In genomic region chr12:106073179-106073578, GRCh38 we compare ENCODE assay signal across 26 cellular contexts.
DNase-seq lines count a peak whose midpoint lies in the region; ATAC-seq and TF ChIP-seq lines count a peak whose summit lies in the region.
"Had no signal": no experiment of that assay in that cellular context is flagged by ENCODE, and none has a peak within 500 bp of the region (broad histone marks: within the 10 kb centered on the region; RNA-seq: fewer than 3 reads in every experiment).

No MANE protein-coding gene starts in this region.

- intact Hi-C loops in ascending aorta (cut with DNase I), result loop anchor here (5.0 kb wide), 1 partner anchor 51 kb away; no protein-coding TSS in a partner anchor

- H3K79me2 ChIP-seq in neural progenitor cell (ENCODE audit: low read depth), result no peaks in the 10 kb centered on the region
- H3K79me2 ChIP-seq in osteoblast (ENCODE audit: insufficient read depth, low read length), result no peaks in the 10 kb centered on the region

- H3K27me3 ChIP-seq in ascending aorta, result no peaks in the 10 kb centered on the region
- H3K27me3 ChIP-seq in neural progenitor cell, result no peaks in the 10 kb centered on the region
- H3K27me3 ChIP-seq in osteoblast (ENCODE audit: insufficient read depth, low read length), result no peaks in the 10 kb centered on the region
- H3K27me3 ChIP-seq: BLaER1 treated with 17β-estradiol and CSF1 and Interleukin-3, amounts not matched to agents 10 nM and 100 nM; cardiac muscle cell; gastrocnemius medialis; left lung; upper lobe of left lung had no signal

- H3K27me3 Mint-ChIP-seq in HFFc6 (ENCODE audit: insufficient read depth) (peaks cover 5% of the 10 kb centered on the region; the same call in 1 of the 2 replicates), neural progenitor cell (ENCODE audit: insufficient read depth, low read depth) (no peaks in the 10 kb centered on the region)

- H3K9me3 ChIP-seq in ascending aorta (no peaks in the 10 kb centered on the region), neural progenitor cell (ENCODE audit: low read depth) (no peaks in the 10 kb centered on the region), osteoblast (ENCODE audit: low read depth, low read length) (no peaks in the 10 kb centered on the region)
- H3K9me3 ChIP-seq: gastrocnemius medialis, left lung, upper lobe of left lung had no signal

- no peak for ATAC-seq in GM18498 (IDR thresholded peaks at IDR 0.05; ENCODE audit: unreplicated experiment)
- ATAC-seq: gastrocnemius medialis, GM23338, left lung had no signal

- no peaks in the 10 kb centered on the region for H3K9me3 Mint-ChIP-seq in HFFc6
- H3K9me3 Mint-ChIP-seq in neural progenitor cell, result peaks cover 2% of the 10 kb centered on the region
- H3K9me3 Mint-ChIP-seq: activated CD4-positive, alpha-beta T cell treated with anti-CD3 and anti-CD28 coated beads, Interleukin-2, amount 10 ng/mL, durations not matched to agents 7 days and 5 days; GM23338 had no signal

- H3K4me3 Mint-ChIP-seq in HFFc6, result peak overlapping the region; percentile 13; the same call in 1 of the 2 replicates
- no peak overlapping the region for H3K4me3 Mint-ChIP-seq in neural progenitor cell
- H3K4me3 Mint-ChIP-seq: activated CD4-positive, alpha-beta T cell treated with anti-CD3 and anti-CD28 coated beads, Interleukin-2, amount 10 ng/mL, durations not matched to agents 7 days and 5 days; GM23338 had no signal

- H2AFZ ChIP-seq in neural progenitor cell (replicated peaks) (no peak overlapping the region), osteoblast (ENCODE audit: low read length) (no peak overlapping the region)
- H2AFZ ChIP-seq: GM23338 had no signal

- no peak overlapping the region for H3K4me2 ChIP-seq in neural progenitor cell
- no peak overlapping the region for H3K4me2 ChIP-seq in osteoblast (ENCODE audit: insufficient read depth, low read length)
- H3K4me2 ChIP-seq: BLaER1 treated with 17β-estradiol and CSF1 and Interleukin-3, amounts not matched to agents 10 nM and 100 nM; GM23338 had no signal

- H3K4me1 Mint-ChIP-seq in HFFc6 (ENCODE audit: low read depth), result peaks cover 56% of the 10 kb centered on the region
- peaks cover 47% of the 10 kb centered on the region for H3K4me1 Mint-ChIP-seq in neural progenitor cell
- H3K4me1 Mint-ChIP-seq: activated CD4-positive, alpha-beta T cell treated with anti-CD3 and anti-CD28 coated beads, Interleukin-2, amount 10 ng/mL, durations not matched to agents 7 days and 5 days had no signal

- H3F3A ChIP-seq in neural progenitor cell (ENCODE audit: low read depth), result no peaks in the 10 kb centered on the region

- TF ChIP-seq CTCF in GM12864 (IDR thresholded peaks at IDR 0.05; ENCODE audit: low read depth, low read length, missing control alignments) (no peak), HFFc6 (IDR thresholded peaks at IDR 0.05) (no peak), ascending aorta (IDR thresholded peaks at IDR 0.05) (no peak), neural progenitor cell (IDR thresholded peaks at IDR 0.05) (no peak), osteoblast (IDR thresholded peaks at IDR 0.05; ENCODE audit: extremely low read depth, low read depth, low read length) (no peak)

- DNase-seq in GM12864 (ENCODE audit: low read depth) (peak; percentile 8), HFFc6 (no peak), ascending aorta (ENCODE audit: low spot score in 2 of 2) (no peak), neural progenitor cell (ENCODE audit: low spot score) (no peak), kidney glomerular epithelial cell (lab: John Stamatoyannopoulos, UW) (no peak), DMS114 treated with DMSO at 0.1 percent for 48 hours (lab: John Stamatoyannopoulos, UW; ENCODE audit: unreplicated experiment) (no peak), osteoblast (ENCODE audit: insufficient read length, low spot score, missing footprints) (no peak)
- DNase-seq: activated CD4-positive, alpha-beta T cell treated with anti-CD3 and anti-CD28 coated beads, Interleukin-2, amount 10 ng/mL, durations not matched to agents 7 days and 5 days; activated naive CD4-positive, alpha-beta T cell treated with anti-CD3 and anti-CD28 coated beads, Interleukin-2, amount 50 U/mL, for 16 hours; DMS53; gastrocnemius medialis; GF-D8; hippocampal formation; left lung; NCI-H1092 treated with DMSO at 0.1 percent for 48 hours; NCI-H187; NCI-H526; nucleus accumbens; SIG-M5; T-helper 9 cell; upper lobe of left lung; WERI-Rb-1 had no signal

- H3K27ac Mint-ChIP-seq in HFFc6 (no peak overlapping the region), neural progenitor cell (peak overlapping the region; percentile 29)
- H3K27ac Mint-ChIP-seq: activated CD4-positive, alpha-beta T cell treated with anti-CD3 and anti-CD28 coated beads, Interleukin-2, amount 10 ng/mL, durations not matched to agents 7 days and 5 days; GM23338 had no signal

- peaks cover 56% of the 10 kb centered on the region for H3K36me3 Mint-ChIP-seq in HFFc6 (ENCODE audit: low read depth)
- H3K36me3 Mint-ChIP-seq in neural progenitor cell, result peaks cover 51% of the 10 kb centered on the region

- H4K20me1 ChIP-seq in neural progenitor cell (ENCODE audit: low read depth), result no peaks in the 10 kb centered on the region
- H4K20me1 ChIP-seq in osteoblast (ENCODE audit: insufficient read depth, low read length), result no peaks in the 10 kb centered on the region
- H4K20me1 ChIP-seq: BLaER1 treated with 17β-estradiol and CSF1 and Interleukin-3, amounts not matched to agents 10 nM and 100 nM had no signal

- no peak overlapping the region for H3K9ac ChIP-seq in neural progenitor cell
- H3K9ac ChIP-seq: BLaER1 treated with 17β-estradiol and CSF1 and Interleukin-3, amounts not matched to agents 10 nM and 100 nM had no signal

- H3K4me3 ChIP-seq in GM12864 (ENCODE audit: low read depth, low read length) (no peak overlapping the region), ascending aorta (no peak overlapping the region), neural progenitor cell (no peak overlapping the region), osteoblast (ENCODE audit: insufficient read depth, low read length) (no peak overlapping the region)
- H3K4me3 ChIP-seq: BLaER1 treated with 17β-estradiol and CSF1 and Interleukin-3, amounts not matched to agents 10 nM and 100 nM; cardiac muscle cell; gastrocnemius medialis; GM23338; left lung; upper lobe of left lung had no signal

- H3K36me3 ChIP-seq in ascending aorta (peaks cover 18 to 27% of the 10 kb centered on the region in 2 donors), neural progenitor cell (no peaks in the 10 kb centered on the region), osteoblast (ENCODE audit: insufficient read depth, low read length) (peaks cover 42% of the 10 kb centered on the region)
- H3K36me3 ChIP-seq: BLaER1 treated with 17β-estradiol and CSF1 and Interleukin-3, amounts not matched to agents 10 nM and 100 nM; cardiac muscle cell; left lung; WERI-Rb-1 had no signal

- H3K27ac ChIP-seq in ascending aorta (peak overlapping the region; percentile 66 to 88), neural progenitor cell (no peak overlapping the region), osteoblast (ENCODE audit: low read depth, low read length) (no peak overlapping the region)
- H3K27ac ChIP-seq: BLaER1 treated with 17β-estradiol and CSF1 and Interleukin-3, amounts not matched to agents 10 nM and 100 nM; cardiac muscle cell; gastrocnemius medialis; left lung; upper lobe of left lung; WERI-Rb-1 had no signal

- H3K4me1 ChIP-seq in ascending aorta (peaks cover 3 to 49% of the 10 kb centered on the region in 2 donors), neural progenitor cell (peaks cover 10% of the 10 kb centered on the region), osteoblast (ENCODE audit: insufficient read depth, low read length) (peaks cover 10% of the 10 kb centered on the region)
- H3K4me1 ChIP-seq: BLaER1 treated with 17β-estradiol and CSF1 and Interleukin-3, amounts not matched to agents 10 nM and 100 nM had no signal

Comparison
In these comparisons a context has a peak if more than half of its experiments do, and no peak if none do; other contexts are left out.
1. H3K27ac ChIP-seq: peak in ascending aorta (2 of 2); none in neural progenitor cell (single experiment) and osteoblast (single experiment).